1 cellular context compared by ENCODE assay signal in genomic region chr2:191854385-191855372, GRCh38.
TF ChIP-seq lines count a peak whose summit lies in the region.

No MANE protein-coding gene starts in this region.

TF ChIP-seq in GM23338, 12 proteins besides CTCF, POLR2A, EP300 and RAD21 (continued from another document):
- TF ChIP-seq, protein P1, sequence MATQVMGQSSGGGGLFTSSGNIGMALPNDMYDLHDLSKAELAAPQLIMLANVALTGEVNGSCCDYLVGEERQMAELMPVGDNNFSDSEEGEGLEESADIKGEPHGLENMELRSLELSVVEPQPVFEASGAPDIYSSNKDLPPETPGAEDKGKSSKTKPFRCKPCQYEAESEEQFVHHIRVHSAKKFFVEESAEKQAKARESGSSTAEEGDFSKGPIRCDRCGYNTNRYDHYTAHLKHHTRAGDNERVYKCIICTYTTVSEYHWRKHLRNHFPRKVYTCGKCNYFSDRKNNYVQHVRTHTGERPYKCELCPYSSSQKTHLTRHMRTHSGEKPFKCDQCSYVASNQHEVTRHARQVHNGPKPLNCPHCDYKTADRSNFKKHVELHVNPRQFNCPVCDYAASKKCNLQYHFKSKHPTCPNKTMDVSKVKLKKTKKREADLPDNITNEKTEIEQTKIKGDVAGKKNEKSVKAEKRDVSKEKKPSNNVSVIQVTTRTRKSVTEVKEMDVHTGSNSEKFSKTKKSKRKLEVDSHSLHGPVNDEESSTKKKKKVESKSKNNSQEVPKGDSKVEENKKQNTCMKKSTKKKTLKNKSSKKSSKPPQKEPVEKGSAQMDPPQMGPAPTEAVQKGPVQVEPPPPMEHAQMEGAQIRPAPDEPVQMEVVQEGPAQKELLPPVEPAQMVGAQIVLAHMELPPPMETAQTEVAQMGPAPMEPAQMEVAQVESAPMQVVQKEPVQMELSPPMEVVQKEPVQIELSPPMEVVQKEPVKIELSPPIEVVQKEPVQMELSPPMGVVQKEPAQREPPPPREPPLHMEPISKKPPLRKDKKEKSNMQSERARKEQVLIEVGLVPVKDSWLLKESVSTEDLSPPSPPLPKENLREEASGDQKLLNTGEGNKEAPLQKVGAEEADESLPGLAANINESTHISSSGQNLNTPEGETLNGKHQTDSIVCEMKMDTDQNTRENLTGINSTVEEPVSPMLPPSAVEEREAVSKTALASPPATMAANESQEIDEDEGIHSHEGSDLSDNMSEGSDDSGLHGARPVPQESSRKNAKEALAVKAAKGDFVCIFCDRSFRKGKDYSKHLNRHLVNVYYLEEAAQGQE (IDR thresholded peaks at IDR 0.05; ENCODE audit: unreplicated experiment): no peak
- TF ChIP-seq, protein P2, sequence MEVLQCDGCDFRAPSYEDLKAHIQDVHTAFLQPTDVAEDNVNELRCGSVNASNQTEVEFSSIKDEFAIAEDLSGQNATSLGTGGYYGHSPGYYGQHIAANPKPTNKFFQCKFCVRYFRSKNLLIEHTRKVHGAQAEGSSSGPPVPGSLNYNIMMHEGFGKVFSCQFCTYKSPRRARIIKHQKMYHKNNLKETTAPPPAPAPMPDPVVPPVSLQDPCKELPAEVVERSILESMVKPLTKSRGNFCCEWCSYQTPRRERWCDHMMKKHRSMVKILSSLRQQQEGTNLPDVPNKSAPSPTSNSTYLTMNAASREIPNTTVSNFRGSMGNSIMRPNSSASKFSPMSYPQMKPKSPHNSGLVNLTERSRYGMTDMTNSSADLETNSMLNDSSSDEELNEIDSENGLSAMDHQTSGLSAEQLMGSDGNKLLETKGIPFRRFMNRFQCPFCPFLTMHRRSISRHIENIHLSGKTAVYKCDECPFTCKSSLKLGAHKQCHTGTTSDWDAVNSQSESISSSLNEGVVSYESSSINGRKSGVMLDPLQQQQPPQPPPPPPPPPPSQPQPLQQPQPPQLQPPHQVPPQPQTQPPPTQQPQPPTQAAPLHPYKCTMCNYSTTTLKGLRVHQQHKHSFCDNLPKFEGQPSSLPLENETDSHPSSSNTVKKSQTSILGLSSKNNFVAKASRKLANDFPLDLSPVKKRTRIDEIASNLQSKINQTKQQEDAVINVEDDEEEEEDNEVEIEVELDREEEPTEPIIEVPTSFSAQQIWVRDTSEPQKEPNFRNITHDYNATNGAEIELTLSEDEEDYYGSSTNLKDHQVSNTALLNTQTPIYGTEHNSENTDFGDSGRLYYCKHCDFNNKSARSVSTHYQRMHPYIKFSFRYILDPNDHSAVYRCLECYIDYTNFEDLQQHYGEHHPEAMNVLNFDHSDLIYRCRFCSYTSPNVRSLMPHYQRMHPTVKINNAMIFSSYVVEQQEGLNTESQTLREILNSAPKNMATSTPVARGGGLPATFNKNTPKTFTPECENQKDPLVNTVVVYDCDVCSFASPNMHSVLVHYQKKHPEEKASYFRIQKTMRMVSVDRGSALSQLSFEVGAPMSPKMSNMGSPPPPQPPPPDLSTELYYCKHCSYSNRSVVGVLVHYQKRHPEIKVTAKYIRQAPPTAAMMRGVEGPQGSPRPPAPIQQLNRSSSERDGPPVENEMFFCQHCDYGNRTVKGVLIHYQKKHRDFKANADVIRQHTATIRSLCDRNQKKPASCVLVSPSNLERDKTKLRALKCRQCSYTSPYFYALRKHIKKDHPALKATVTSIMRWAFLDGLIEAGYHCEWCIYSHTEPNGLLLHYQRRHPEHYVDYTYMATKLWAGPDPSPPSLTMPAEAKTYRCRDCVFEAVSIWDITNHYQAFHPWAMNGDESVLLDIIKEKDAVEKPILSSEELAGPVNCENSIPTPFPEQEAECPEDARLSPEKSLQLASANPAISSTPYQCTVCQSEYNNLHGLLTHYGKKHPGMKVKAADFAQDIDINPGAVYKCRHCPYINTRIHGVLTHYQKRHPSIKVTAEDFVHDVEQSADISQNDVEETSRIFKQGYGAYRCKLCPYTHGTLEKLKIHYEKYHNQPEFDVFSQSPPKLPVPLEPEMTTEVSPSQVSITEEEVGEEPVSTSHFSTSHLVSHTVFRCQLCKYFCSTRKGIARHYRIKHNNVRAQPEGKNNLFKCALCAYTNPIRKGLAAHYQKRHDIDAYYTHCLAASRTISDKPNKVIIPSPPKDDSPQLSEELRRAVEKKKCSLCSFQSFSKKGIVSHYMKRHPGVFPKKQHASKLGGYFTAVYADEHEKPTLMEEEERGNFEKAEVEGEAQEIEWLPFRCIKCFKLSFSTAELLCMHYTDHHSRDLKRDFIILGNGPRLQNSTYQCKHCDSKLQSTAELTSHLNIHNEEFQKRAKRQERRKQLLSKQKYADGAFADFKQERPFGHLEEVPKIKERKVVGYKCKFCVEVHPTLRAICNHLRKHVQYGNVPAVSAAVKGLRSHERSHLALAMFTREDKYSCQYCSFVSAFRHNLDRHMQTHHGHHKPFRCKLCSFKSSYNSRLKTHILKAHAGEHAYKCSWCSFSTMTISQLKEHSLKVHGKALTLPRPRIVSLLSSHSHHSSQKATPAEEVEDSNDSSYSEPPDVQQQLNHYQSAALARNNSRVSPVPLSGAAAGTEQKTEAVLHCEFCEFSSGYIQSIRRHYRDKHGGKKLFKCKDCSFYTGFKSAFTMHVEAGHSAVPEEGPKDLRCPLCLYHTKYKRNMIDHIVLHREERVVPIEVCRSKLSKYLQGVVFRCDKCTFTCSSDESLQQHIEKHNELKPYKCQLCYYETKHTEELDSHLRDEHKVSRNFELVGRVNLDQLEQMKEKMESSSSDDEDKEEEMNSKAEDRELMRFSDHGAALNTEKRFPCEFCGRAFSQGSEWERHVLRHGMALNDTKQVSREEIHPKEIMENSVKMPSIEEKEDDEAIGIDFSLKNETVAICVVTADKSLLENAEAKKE (CRISPR knock-in tag; IDR thresholded peaks at IDR 0.05): no peak
- no peak for TF ChIP-seq NANOG (IDR thresholded peaks at IDR 0.05; ENCODE audit: borderline replicate concordance)
- TF ChIP-seq ZNF331 (CRISPR knock-in tag; IDR thresholded peaks at IDR 0.05; ENCODE audit: low read depth): no peak
- TF ChIP-seq POLR2AphosphoS5 (IDR thresholded peaks at IDR 0.05; ENCODE audit: low read depth): no peak
- TF ChIP-seq JUNB (IDR thresholded peaks at IDR 0.05; ENCODE audit: unreplicated experiment): no peak
- no peak for TF ChIP-seq STAT1 (IDR thresholded peaks at IDR 0.05; ENCODE audit: unreplicated experiment)
